9 cellular contexts compared by ENCODE assay signal in genomic region chr1:39672551-39672947, GRCh38. TPM values are rescaled to one million over a fixed set of nuclear protein-coding genes. Genes with fewer than 3 reads are reported as not detected.
DNase-seq lines count a peak whose midpoint lies in the region; ATAC-seq and TF ChIP-seq lines count a peak whose summit lies in the region.
"Had no signal": no experiment of that assay in that cellular context is flagged by ENCODE, and none has a peak within 500 bp of the region (broad histone marks: within the 10 kb centered on the region; RNA-seq: fewer than 3 reads in every experiment).

No MANE protein-coding gene starts in this region.

- H3K36me3 Mint-ChIP-seq in progenitor cell of endocrine pancreas (ENCODE audit: insufficient read depth), result no peaks in the 10 kb centered on the region

- no peaks in the 10 kb centered on the region for H3K4me1 Mint-ChIP-seq in progenitor cell of endocrine pancreas (ENCODE audit: low read depth)

- H3K27me3 Mint-ChIP-seq in progenitor cell of endocrine pancreas, result peaks cover 78% of the 10 kb centered on the region

- H3K4me3 Mint-ChIP-seq in progenitor cell of endocrine pancreas (ENCODE audit: low read depth), result peak overlapping the region; percentile 57

- TF ChIP-seq CTCF in VCaP (conservative IDR thresholded peaks at IDR 0.05), result peak; percentile 30; the same call in 1 of the 2 replicates
- peak; percentile 59 for TF ChIP-seq CTCF in epithelial cell of proximal tubule (conservative IDR thresholded peaks at IDR 0.05; ENCODE audit: low read depth, low read length)
- peak; percentile 57 for TF ChIP-seq CTCF in progenitor cell of endocrine pancreas (IDR thresholded peaks at IDR 0.05; ENCODE audit: unreplicated experiment)

- ATAC-seq in HG02938 (IDR thresholded peaks at IDR 0.05; ENCODE audit: unreplicated experiment), result no peak

- peak overlapping the region; percentile 45 for H3K4me3 ChIP-seq in epithelial cell of proximal tubule (ENCODE audit: low read depth, low read length)

- H3K27ac Mint-ChIP-seq in progenitor cell of endocrine pancreas, result no peak overlapping the region

- H3K9me3 Mint-ChIP-seq in progenitor cell of endocrine pancreas (ENCODE audit: low read depth), result no peaks in the 10 kb centered on the region

- H3K27ac ChIP-seq in VCaP, result no peak overlapping the region
- H3K27ac ChIP-seq: parathyroid adenoma had no signal

- DNase-seq in NCI-H82 (lab: John Stamatoyannopoulos, UW), result peak; percentile 58
- no peak for DNase-seq in NCI-H82 treated with DMSO at 0.1 percent for 48 hours (lab: John Stamatoyannopoulos, UW; ENCODE audit: unreplicated experiment)
- DNase-seq in epithelial cell of proximal tubule (ENCODE audit: low read depth), result no peak
- DNase-seq in progenitor cell of endocrine pancreas (ENCODE audit: low spot score, unreplicated experiment), result no peak
- no peak for DNase-seq in DMS79 (lab: John Stamatoyannopoulos, UW)
- DNase-seq in NCI-H748 treated with DMSO at 0.1 percent for 48 hours (lab: John Stamatoyannopoulos, UW), result no peak

RNA-seq across cellular contexts. Expression of gene NT5C1A, which starts 0.6 kb away (rescaled TPM):
- total RNA-seq in epithelial cell of proximal tubule (not detected in 2 replicates), progenitor cell of endocrine pancreas (not detected in 2 replicates)

RNA-seq across cellular contexts. Expression of gene HPCAL4, which starts 18.7 kb away (rescaled TPM):
- total RNA-seq in epithelial cell of proximal tubule, result 0.06 and 0.07 TPM in 2 replicates
- not detected in 2 replicates for total RNA-seq in progenitor cell of endocrine pancreas

RNA-seq across cellular contexts. Expression of gene HEYL, which starts 33.1 kb away (rescaled TPM):
- total RNA-seq in epithelial cell of proximal tubule, result 0.14 and 1.3 TPM in 2 replicates
- 4.3 and 5.2 TPM in 2 replicates for total RNA-seq in progenitor cell of endocrine pancreas
